15 cellular contexts compared by ENCODE assay signal in the genomic region with DNA sequence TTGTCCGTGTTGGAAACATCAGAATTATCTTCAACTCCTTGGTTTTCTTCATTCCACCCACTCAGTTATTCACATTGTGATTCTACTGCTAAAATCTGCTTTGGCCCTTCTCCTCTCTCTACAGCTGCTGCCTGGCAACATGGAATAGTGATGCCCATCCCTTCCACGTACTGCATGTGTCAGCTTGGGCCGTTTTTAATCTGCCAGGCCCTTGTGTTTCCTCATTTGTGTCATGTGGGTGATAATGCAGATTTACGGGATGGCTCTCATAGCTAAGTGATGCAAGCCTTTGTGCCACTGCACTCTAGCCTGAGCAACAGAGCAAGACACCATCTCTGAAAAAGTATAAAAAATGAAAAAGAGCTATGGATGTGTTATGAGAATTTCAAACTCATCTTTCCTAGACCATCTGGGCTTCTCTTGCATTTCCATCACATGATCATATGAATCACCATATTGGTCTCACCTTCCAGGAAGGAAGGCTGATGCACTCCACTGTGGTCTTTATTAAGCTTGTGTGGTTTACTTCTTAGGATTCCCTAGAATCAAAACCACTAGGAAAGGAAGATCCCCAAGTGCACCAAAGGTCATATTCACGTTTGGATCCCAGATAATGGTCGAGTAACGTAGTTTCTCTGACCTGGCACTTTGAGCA.
"Had no signal": no experiment of that assay in that cellular context is flagged by ENCODE, and none has a peak within 500 bp of the region (broad histone marks: within the 10 kb centered on the region; RNA-seq: fewer than 3 reads in every experiment).

No MANE protein-coding gene starts in this region.

- H3K4me3 ChIP-seq: adrenal gland, esophagus squamous epithelium, sigmoid colon, spleen, thyroid gland had no signal

- H3K27ac ChIP-seq: adrenal gland, esophagus squamous epithelium, neutrophil, sigmoid colon, spleen, thyroid gland had no signal

- H3K4me1 ChIP-seq: adrenal gland, esophagus squamous epithelium, spleen, thyroid gland had no signal

- H3K36me3 ChIP-seq: adrenal gland, esophagus squamous epithelium, neutrophil, sigmoid colon, spleen, thyroid gland had no signal

- DNase-seq: activated CD4-positive, alpha-beta T cell treated with anti-CD3 and anti-CD28 coated beads, Interleukin-2, amount 10 ng/mL, durations not matched to agents 24 days and 14 days; activated CD8-positive, alpha-beta memory T cell treated with anti-CD3 and anti-CD28 coated beads, Interleukin-2, amount 50 U/mL, for 4 hours; activated gamma-delta T cell; activated T-cell treated with anti-CD3 and anti-CD28 coated beads, Interleukin-2, amount 50 U/mL, for 48 hours; adrenal gland; effector CD8-positive, alpha-beta T cell; esophagus squamous epithelium; foreskin melanocyte; glutamatergic neuron; left ventricle myocardium superior; sigmoid colon; spleen; stimulated activated naive B cell treated with anti-CD40 and anti-IgM and Interleukin-4, amounts not matched to agents 10 μg/mL and 1 μg/mL and 100 μg/mL, for 72 hours; thyroid gland had no signal

- H3K9me3 ChIP-seq: adrenal gland, esophagus squamous epithelium, neutrophil, sigmoid colon, thyroid gland had no signal

- H3K27me3 ChIP-seq: adrenal gland, esophagus squamous epithelium, neutrophil, sigmoid colon, thyroid gland had no signal
